21 cellular contexts compared by ENCODE assay signal in the genomic region with DNA sequence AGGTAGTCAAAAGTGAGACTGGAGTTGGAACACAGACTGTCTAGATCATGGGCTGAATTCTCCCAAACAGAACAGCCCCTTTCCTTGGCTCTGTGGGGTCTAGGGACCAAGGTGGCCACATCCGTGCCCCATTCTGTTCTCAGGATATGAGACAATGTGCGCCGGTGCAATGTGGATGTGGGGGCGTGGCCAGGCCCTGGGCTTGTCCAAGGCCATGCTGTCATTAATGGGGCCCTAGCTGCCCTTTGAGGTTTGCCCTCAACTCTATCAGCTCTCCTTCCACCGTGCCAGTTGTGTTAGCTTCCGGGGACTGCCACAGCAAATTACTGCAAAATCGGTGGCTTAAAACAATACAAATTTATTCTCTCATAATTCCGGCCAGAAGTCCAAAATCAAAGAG.
DNase-seq lines count a peak whose midpoint lies in the region; FAIRE-seq and TF ChIP-seq lines count a peak whose summit lies in the region.
"Had no signal": no experiment of that assay in that cellular context is flagged by ENCODE, and none has a peak within 500 bp of the region (broad histone marks: within the 10 kb centered on the region; RNA-seq: fewer than 3 reads in every experiment).

No MANE protein-coding gene starts in this region.

- intact Hi-C loops in mammary epithelial cell (cut with micrococcal nuclease), result no loop called here
- intact Hi-C loops in breast epithelium (cut with DNase I; ENCODE audit: low total_unique reads), result no loop called here

- H3K27me3 ChIP-seq in mammary epithelial cell (ENCODE audit: insufficient read depth, low read length) (no peaks in the 10 kb centered on the region), breast epithelium (no peaks in the 10 kb centered on the region), neuronal stem cell (ENCODE audit: control insufficient read depth in 3 of 3, insufficient read depth in 3 of 3, low read depth in 1 of 3, low read length in 3 of 3) (no peaks in the 10 kb centered on the region), small intestine (ENCODE audit: control insufficient read depth in 2 of 2, insufficient read depth in 2 of 2, low read length in 2 of 2) (no peaks in the 10 kb centered on the region)
- H3K27me3 ChIP-seq: BLaER1 treated with 17β-estradiol and CSF1 and Interleukin-3, amounts not matched to agents 10 nM and 100 nM had no signal

- H3K27ac ChIP-seq in mammary epithelial cell (ENCODE audit: insufficient read depth, low read depth, low read length), result no peak overlapping the region
- H3K27ac ChIP-seq in breast epithelium, result no peak overlapping the region
- no peak overlapping the region for H3K27ac ChIP-seq in neuronal stem cell (replicated peaks; ENCODE audit: low read length)
- H3K27ac ChIP-seq in small intestine (ENCODE audit: low read depth in 1 of 2, low read length in 1 of 2), result no peak overlapping the region
- H3K27ac ChIP-seq: 22Rv1; A549; BLaER1 treated with 17β-estradiol and CSF1 and Interleukin-3, amounts not matched to agents 10 nM and 100 nM; C4-2B had no signal

- H3K36me3 ChIP-seq in mammary epithelial cell (ENCODE audit: insufficient read depth, low read length), result no peaks in the 10 kb centered on the region
- H3K36me3 ChIP-seq in breast epithelium, result no peaks in the 10 kb centered on the region
- no peaks in the 10 kb centered on the region for H3K36me3 ChIP-seq in neuronal stem cell (replicated peaks in 1 of 2; ENCODE audit: control insufficient read depth in 2 of 2, insufficient read depth in 2 of 2, low read length in 2 of 2)
- no peaks in the 10 kb centered on the region for H3K36me3 ChIP-seq in small intestine (ENCODE audit: control insufficient read depth in 2 of 2, insufficient read depth in 2 of 2, low read length in 2 of 2)
- H3K36me3 ChIP-seq: BLaER1 treated with 17β-estradiol and CSF1 and Interleukin-3, amounts not matched to agents 10 nM and 100 nM had no signal

- H3K9me3 ChIP-seq in mammary epithelial cell (replicated peaks; ENCODE audit: insufficient read depth, low read length) (no peaks in the 10 kb centered on the region), breast epithelium (no peaks in the 10 kb centered on the region), neuronal stem cell (replicated peaks in 1 of 2; ENCODE audit: control insufficient read depth in 2 of 2, insufficient read depth in 1 of 2, low read depth in 1 of 2, low read length in 2 of 2) (no peaks in the 10 kb centered on the region), small intestine (ENCODE audit: control insufficient read depth, low read depth) (no peaks in the 10 kb centered on the region)
- H3K9me3 ChIP-seq: A549; BLaER1 treated with 17β-estradiol and CSF1 and Interleukin-3, amounts not matched to agents 10 nM and 100 nM; Caco-2 had no signal

- 77% methylated on average over 8 of the region's 8 CpGs for WGBS in mammary epithelial cell (ENCODE audit: low coverage, missing lambda C conversion rate)
- WGBS in neuronal stem cell (ENCODE audit: extremely low coverage in 2 of 2, insufficient read length in 2 of 2, insufficient replicate concordance in 1 of 2), 2 donors, result no CpG with 5 or more reads among the region's 8 CpGs
- 18 to 67% (median 46%) methylated on average over 8 of the region's 8 CpGs for WGBS in small intestine, 3 donors

- DNase-seq in mammary epithelial cell, result no peak
- no peak for DNase-seq in breast epithelium (ENCODE audit: low spot score in 2 of 2)
- DNase-seq in SW480 (ENCODE audit: low spot score), result peak; percentile 36
- no peak for DNase-seq in neuronal stem cell (ENCODE audit: low spot score)
- peak; percentile 61 for DNase-seq in small intestine
- DNase-seq in kidney glomerular epithelial cell (lab: John Stamatoyannopoulos, UW), result no peak
- no peak for DNase-seq in NCI-H82 treated with DMSO at 0.1 percent for 48 hours (lab: John Stamatoyannopoulos, UW; ENCODE audit: unreplicated experiment)
- DNase-seq: AML-193; Caco-2; Calu3; CD4-positive, alpha-beta T cell; CD8-positive, alpha-beta T cell; DMS79 treated with DMSO at 0.1 percent for 48 hours; GF-D8 had no signal

- H4K20me1 ChIP-seq in mammary epithelial cell (ENCODE audit: insufficient read depth, low read length), result no peaks in the 10 kb centered on the region
- H4K20me1 ChIP-seq: BLaER1 treated with 17β-estradiol and CSF1 and Interleukin-3, amounts not matched to agents 10 nM and 100 nM had no signal

- no peak overlapping the region for H2BK15ac ChIP-seq in neuronal stem cell (ENCODE audit: low read length)

- dilution Hi-C loops in mammary epithelial cell (cut with HindIII; ENCODE audit: low sequenced_read_pairs), result no loop called here

- no peak overlapping the region for H2BK120ac ChIP-seq in neuronal stem cell (ENCODE audit: low read depth, low read length)

- H4K8ac ChIP-seq in neuronal stem cell (ENCODE audit: low read depth, low read length), result no peak overlapping the region

- no peaks in the 10 kb centered on the region for H3K4me1 ChIP-seq in mammary epithelial cell (ENCODE audit: insufficient read depth, low read length)
- H3K4me1 ChIP-seq in breast epithelium, result no peaks in the 10 kb centered on the region
- H3K4me1 ChIP-seq in neuronal stem cell (ENCODE audit: control insufficient read depth in 2 of 2, insufficient read depth in 1 of 2, low read depth in 1 of 2, low read length in 2 of 2), result peaks cover 0 to 5% of the 10 kb centered on the region in 2 donors
- no peaks in the 10 kb centered on the region for H3K4me1 ChIP-seq in small intestine (ENCODE audit: control insufficient read depth in 2 of 2, insufficient read depth in 1 of 2, low read depth in 1 of 2, low read length in 1 of 2)
- H3K4me1 ChIP-seq: A549; BLaER1 treated with 17β-estradiol and CSF1 and Interleukin-3, amounts not matched to agents 10 nM and 100 nM; Caco-2 had no signal

- peak overlapping the region; percentile 51 for H3K18ac ChIP-seq in neuronal stem cell (ENCODE audit: low read length)

- CTCF ChIA-PET in mammary epithelial cell (lab: Charles Lee; ENCODE audit: low non-redundant PET), result no interaction called here

- H3K79me2 ChIP-seq in mammary epithelial cell (ENCODE audit: insufficient read depth, low read length), result no peaks in the 10 kb centered on the region

- H3K9ac ChIP-seq in mammary epithelial cell (ENCODE audit: insufficient read depth, low read length) (no peak overlapping the region), neuronal stem cell (ENCODE audit: low read depth, low read length, poor library complexity) (no peak overlapping the region)
- H3K9ac ChIP-seq: BLaER1 treated with 17β-estradiol and CSF1 and Interleukin-3, amounts not matched to agents 10 nM and 100 nM had no signal

- no peak for TF ChIP-seq CTCF in mammary epithelial cell (conservative IDR thresholded peaks at IDR 0.05 in 1 of 2, IDR thresholded peaks at IDR 0.05 in 1 of 2; ENCODE audit: extremely low read depth in 1 of 2, insufficient read depth in 1 of 2, low read depth in 1 of 2, low read length in 2 of 2)
- TF ChIP-seq CTCF in breast epithelium (IDR thresholded peaks at IDR 0.05), result no peak

- BruUV-seq in mammary epithelial cell (replicated peaks; lab: Mats Ljungman, UMichigan), result no TSS peak

- H3K14ac ChIP-seq in neuronal stem cell (ENCODE audit: low read length), result no peak overlapping the region

- in situ Hi-C loops in mammary epithelial cell (cut with MboI; ENCODE audit: low sequenced_read_pairs in 2 of 2), result loop anchor here (25.0 kb wide), 1 partner anchor 392 kb away; no protein-coding TSS in a partner anchor

- H4K91ac ChIP-seq in neuronal stem cell (ENCODE audit: low read depth, low read length, poor library complexity), result no peak overlapping the region

- H3K4me2 ChIP-seq in mammary epithelial cell (ENCODE audit: insufficient read depth, low read depth, low read length) (no peak overlapping the region), neuronal stem cell (ENCODE audit: insufficient read depth, low read length, poor library complexity, severe bottlenecking) (no peak overlapping the region)
- H3K4me2 ChIP-seq: A549; BLaER1 treated with 17β-estradiol and CSF1 and Interleukin-3, amounts not matched to agents 10 nM and 100 nM had no signal

- H3K4ac ChIP-seq in neuronal stem cell (ENCODE audit: low read length), result no peak overlapping the region

- H3K4me3 ChIP-seq in mammary epithelial cell (replicated peaks in 1 of 3; ENCODE audit: insufficient read depth in 1 of 3, low read depth in 2 of 3, low read length in 3 of 3) (no peak overlapping the region), breast epithelium (no peak overlapping the region), neuronal stem cell (ENCODE audit: low read length in 2 of 2) (no peak overlapping the region), small intestine (ENCODE audit: low read depth in 1 of 2, low read length in 2 of 2) (no peak overlapping the region)
- H3K4me3 ChIP-seq: A549; BLaER1 treated with 17β-estradiol and CSF1 and Interleukin-3, amounts not matched to agents 10 nM and 100 nM had no signal

- no peak for TF ChIP-seq POLR2A in breast epithelium (IDR thresholded peaks at IDR 0.05)

- no peak overlapping the region for H2AK5ac ChIP-seq in neuronal stem cell (ENCODE audit: low read depth, low read length)

- H3K79me1 ChIP-seq in neuronal stem cell (ENCODE audit: low read depth, low read length), result no peaks in the 10 kb centered on the region

- H2BK5ac ChIP-seq in neuronal stem cell (ENCODE audit: low read length), result no peak overlapping the region

- H3K23ac ChIP-seq in neuronal stem cell (ENCODE audit: low read depth, low read length, poor library complexity), result no peak overlapping the region

- no peak overlapping the region for H2BK12ac ChIP-seq in neuronal stem cell (ENCODE audit: low read length)

- FAIRE-seq in small intestine (lab: Jason Lieb, UNC), result no peak
- FAIRE-seq: A549, D721Med, G401.6, GM12891 had no signal

- H2AFZ ChIP-seq in mammary epithelial cell (ENCODE audit: low read depth, low read length) (peak overlapping the region; percentile 9), neuronal stem cell (ENCODE audit: low read length) (no peak overlapping the region)

Comparison
In these comparisons a context has a peak if more than half of its experiments do, and no peak if none do; other contexts are left out.
1. DNase-seq: peak in SW480 (single experiment) and small intestine (single experiment); none in mammary epithelial cell (single experiment), breast epithelium (0 of 2), neuronal stem cell (single experiment), kidney glomerular epithelial cell (single experiment) and NCI-H82 treated with DMSO at 0.1 percent for 48 hours (single experiment).